In the genomic region with DNA sequence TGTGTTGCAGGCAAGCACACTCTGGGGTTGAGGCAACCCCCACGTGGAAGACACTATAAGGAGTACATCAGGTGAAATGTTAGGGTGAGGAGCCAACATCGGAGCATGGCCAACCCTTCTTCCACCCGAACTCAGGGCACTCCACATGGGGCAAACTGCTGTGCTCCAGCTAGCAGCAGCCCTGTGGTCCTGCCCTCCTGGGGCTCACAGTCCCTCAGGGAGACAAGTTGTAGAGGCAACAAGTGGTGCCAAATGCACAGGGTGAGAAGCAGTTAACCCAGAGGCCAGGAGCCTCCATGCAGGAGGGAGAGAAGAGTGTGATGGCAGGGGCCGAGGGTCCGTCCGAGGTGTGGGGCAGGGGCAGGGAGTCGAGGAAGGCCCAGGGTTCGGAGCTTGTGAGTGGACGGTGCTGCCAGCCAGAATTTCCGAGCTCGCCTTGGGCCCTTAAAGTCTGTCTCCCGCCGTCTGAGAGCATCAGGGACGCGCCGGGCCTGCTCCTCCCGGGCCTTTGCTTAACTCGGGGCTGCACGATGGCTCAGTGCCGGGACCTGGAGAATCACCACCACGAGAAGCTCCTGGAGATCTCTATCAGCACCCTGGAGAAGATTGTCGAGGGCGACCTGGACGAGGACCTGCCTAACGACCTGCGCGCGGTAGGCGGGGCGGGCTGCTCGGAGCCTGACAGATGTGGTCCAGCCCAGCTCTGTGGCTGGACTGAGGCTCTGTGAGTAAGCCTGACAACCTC, we compare ENCODE assay signal across 19 cellular contexts. TPM values are rescaled to one million over a fixed set of nuclear protein-coding genes. Genes with fewer than 3 reads are reported as not detected.
DNase-seq lines count a peak whose midpoint lies in the region; ATAC-seq, FAIRE-seq and TF ChIP-seq lines count a peak whose summit lies in the region.
"Had no signal": no experiment of that assay in that cellular context is flagged by ENCODE, and none has a peak within 500 bp of the region (broad histone marks: within the 10 kb centered on the region; RNA-seq: fewer than 3 reads in every experiment).

No MANE protein-coding gene starts in this region.

- H4K91ac ChIP-seq in mesenchymal stem cell (ENCODE audit: low read length): no peak overlapping the region

- H3K36me3 ChIP-seq in mesenchymal stem cell (ENCODE audit: control insufficient read depth in 1 of 2, insufficient read depth in 2 of 2, low read depth in 1 of 2, low read length in 2 of 2): peaks cover 7 to 28% of the 10 kb centered on the region in 2 experiments
- no peaks in the 10 kb centered on the region for H3K36me3 ChIP-seq in pancreas

- intact Hi-C loops in pancreas (cut with DNase I): no loop called here

- peaks cover 27% of the 10 kb centered on the region for H3K4me1 ChIP-seq in mesenchymal stem cell (ENCODE audit: control insufficient read depth, insufficient read depth, low read depth, low read length)
- no peaks in the 10 kb centered on the region for H3K4me1 ChIP-seq in pancreas

- H2BK120ac ChIP-seq in mesenchymal stem cell (ENCODE audit: low read depth, low read length): no peak overlapping the region

- no peak overlapping the region for H3K4me2 ChIP-seq in mesenchymal stem cell (ENCODE audit: low read length, poor library complexity, severe bottlenecking)

- peak overlapping the region; percentile 27 for H3K27ac Mint-ChIP-seq in activated T-cell treated with anti-CD3 and anti-CD28 coated beads, Interleukin-2, amount 50 U/mL, for 24 hours

- H2BK15ac ChIP-seq in mesenchymal stem cell (ENCODE audit: low read depth, poor library complexity, severe bottlenecking): no peak overlapping the region

- H3K9ac ChIP-seq in mesenchymal stem cell (ENCODE audit: low read length): no peak overlapping the region

- no peaks in the 10 kb centered on the region for H3K4me1 Mint-ChIP-seq in activated T-cell treated with anti-CD3 and anti-CD28 coated beads, Interleukin-2, amount 50 U/mL, for 24 hours (ENCODE audit: low read depth)

- peaks cover 43% of the 10 kb centered on the region for H3K36me3 Mint-ChIP-seq in activated T-cell treated with anti-CD3 and anti-CD28 coated beads, Interleukin-2, amount 50 U/mL, for 24 hours (ENCODE audit: low read depth)

- no peak for DNase-seq in activated T-cell treated with anti-CD3 and anti-CD28 coated beads, Interleukin-2, amount 50 U/mL, for 24 hours
- DNase-seq in activated T-cell treated with anti-CD3 and anti-CD28 coated beads, Interleukin-2, amount 50 U/mL, for 48 hours: no peak
- DNase-seq in ecto neural progenitor cell (ENCODE audit: low spot score) (peak; percentile 66), mesenchymal stem cell (no peak), AG20443 (ENCODE audit: low spot score) (no peak), pancreas (no peak)
- no peak for DNase-seq in activated CD8-positive, alpha-beta memory T cell treated with anti-CD3 and anti-CD28 coated beads for 24 hours
- DNase-seq: C1 segment of cervical spinal cord; DMS153; EL; HCEC 1CT; KBM-7; NCI-H146; NCI-H2227 treated with DMSO at 0.1 percent for 48 hours; NCI-H526 treated with DMSO at 0.1 percent for 48 hours; NK-92 treated with Interleukin-12 subunit alpha and Interleukin-12 subunit beta, amount 100 ng/mL, for 24 hours; OCI-M1 had no signal

- no peak overlapping the region for H2AFZ ChIP-seq in mesenchymal stem cell (ENCODE audit: low read depth, low read length)

- no peak overlapping the region for H3K18ac ChIP-seq in mesenchymal stem cell (ENCODE audit: low read depth in 1 of 2, low read length in 2 of 2)

- H3K4me3 ChIP-seq in mesenchymal stem cell (ENCODE audit: insufficient read depth in 1 of 2, low read depth in 1 of 2, low read length in 2 of 2): no peak overlapping the region
- no peak overlapping the region for H3K4me3 ChIP-seq in pancreas

- TF ChIP-seq CTCF in pancreas (IDR thresholded peaks at IDR 0.05): no peak

- no peaks in the 10 kb centered on the region for H3K79me1 ChIP-seq in mesenchymal stem cell (replicated peaks; ENCODE audit: low read length, poor library complexity, severe bottlenecking)

- no peak overlapping the region for H2BK12ac ChIP-seq in mesenchymal stem cell (ENCODE audit: low read length in 2 of 2)

- H4K8ac ChIP-seq in mesenchymal stem cell (ENCODE audit: low read length): no peak overlapping the region

- H3K4me3 Mint-ChIP-seq in activated T-cell treated with anti-CD3 and anti-CD28 coated beads, Interleukin-2, amount 50 U/mL, for 24 hours: no peak overlapping the region

- no peak overlapping the region for H2BK5ac ChIP-seq in mesenchymal stem cell (ENCODE audit: low read depth, low read length, poor library complexity, severe bottlenecking)

- H3K23ac ChIP-seq in mesenchymal stem cell (ENCODE audit: low read length in 2 of 2): no peak overlapping the region

- H3K9me3 ChIP-seq in mesenchymal stem cell (ENCODE audit: control insufficient read depth, low read length): peaks cover 6% of the 10 kb centered on the region
- H3K9me3 ChIP-seq in pancreas: no peaks in the 10 kb centered on the region

- no peaks in the 10 kb centered on the region for H3K27me3 ChIP-seq in mesenchymal stem cell (ENCODE audit: control insufficient read depth in 1 of 2, insufficient read depth in 1 of 2, low read length in 2 of 2)
- no peaks in the 10 kb centered on the region for H3K27me3 ChIP-seq in pancreas

- H3K4ac ChIP-seq in mesenchymal stem cell (ENCODE audit: low read depth in 1 of 2, low read length in 2 of 2): no peak overlapping the region

- ATAC-seq in pancreas: no peak
- no peak for ATAC-seq in GM19035 (IDR thresholded peaks at IDR 0.05; ENCODE audit: unreplicated experiment)

- H3K14ac ChIP-seq in mesenchymal stem cell (ENCODE audit: low read length in 2 of 2): no peak overlapping the region

- H3K9me3 Mint-ChIP-seq in activated T-cell treated with anti-CD3 and anti-CD28 coated beads, Interleukin-2, amount 50 U/mL, for 24 hours: no peaks in the 10 kb centered on the region

- H3K27me3 Mint-ChIP-seq in activated T-cell treated with anti-CD3 and anti-CD28 coated beads, Interleukin-2, amount 50 U/mL, for 24 hours: no peaks in the 10 kb centered on the region

- H2AK5ac ChIP-seq in mesenchymal stem cell (ENCODE audit: low read length, severe bottlenecking): peak overlapping the region; percentile 5

- 86% methylated on average over 21 of the region's 31 CpGs for WGBS in mesenchymal stem cell
- WGBS in pancreas, 2 donors: 88 to 93% methylated on average over 25 to 31 of the region's 31 CpGs

- no peak for FAIRE-seq in pancreas (lab: Jason Lieb, UNC)

- H3K27ac ChIP-seq in mesenchymal stem cell (ENCODE audit: low read length, poor library complexity, severe bottlenecking) (no peak overlapping the region), pancreas (no peak overlapping the region)
- H3K27ac ChIP-seq: 22Rv1 had no signal

RNA-seq across cellular contexts. Expression of a gene that starts 32.3 kb away (rescaled TPM):
- polyA plus RNA-seq in mesenchymal stem cell (2013, experiment 1 of 2): 13.9 TPM
- polyA plus RNA-seq in mesenchymal stem cell (2013, experiment 2 of 2): 12.1 TPM
- total RNA-seq in pancreas: 10 to 100 TPM in 4 of 6 donors, 1 to 10 TPM in 2; 7.3 to 18.0 (median 11.4) TPM
- polyA plus RNA-seq in pancreas: 10 to 100 TPM; 15.9 to 18.4 TPM

RNA-seq across cellular contexts. Expression of a gene that starts 32.5 kb away (rescaled TPM):
- 7.1 TPM for polyA plus RNA-seq in mesenchymal stem cell (2013, experiment 1 of 2)
- polyA plus RNA-seq in mesenchymal stem cell (2013, experiment 2 of 2): 7.2 TPM
- 1 to 10 TPM; 5.2 to 9.6 (median 6.0) TPM for total RNA-seq in pancreas
- polyA plus RNA-seq in pancreas: 1 to 10 TPM; 2.7 to 3.1 TPM

RNA-seq across cellular contexts. Expression of a gene that starts 34.0 kb away (rescaled TPM):
- polyA plus RNA-seq in mesenchymal stem cell (2013, experiment 1 of 2): 0.23 TPM
- polyA plus RNA-seq in mesenchymal stem cell (2013, experiment 2 of 2): 0.25 TPM
- total RNA-seq in pancreas: 1 to 10 TPM; 2.1 to 5.3 (median 2.7) TPM
- polyA plus RNA-seq in pancreas: 10 to 100 TPM; 10.7 to 19.3 TPM

RNA-seq across cellular contexts. Expression of a gene that starts 34.5 kb away (rescaled TPM):
- 40.1 TPM for polyA plus RNA-seq in mesenchymal stem cell (2013, experiment 1 of 2)
- 35.1 TPM for polyA plus RNA-seq in mesenchymal stem cell (2013, experiment 2 of 2)
- 10 to 100 TPM; 20.3 to 28.2 (median 22.2) TPM for total RNA-seq in pancreas
- polyA plus RNA-seq in pancreas: 10 to 100 TPM; 21.7 to 26.2 TPM
